In the genomic region with DNA sequence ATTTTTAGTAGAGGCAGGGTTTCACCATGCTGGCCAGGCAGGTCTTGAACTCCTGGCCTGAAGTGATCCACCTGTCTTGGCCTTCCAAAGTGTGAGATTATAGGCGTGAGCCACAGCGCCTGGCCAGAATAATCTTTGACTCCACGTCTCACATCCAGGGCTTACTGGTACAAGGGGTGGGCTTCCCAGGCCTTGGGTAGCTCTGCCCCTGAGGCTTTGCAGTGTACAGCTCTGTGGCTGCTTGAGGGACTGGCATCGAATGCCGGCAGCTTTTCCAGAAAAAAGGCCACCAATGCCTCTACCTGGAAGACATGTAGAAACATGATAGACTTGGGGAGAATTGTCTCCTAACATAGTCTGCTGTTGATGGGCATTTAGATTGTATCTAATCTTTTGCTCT, we compare ENCODE assay signal across 22 cellular contexts. TPM values are rescaled to one million over a fixed set of nuclear protein-coding genes. Genes with fewer than 3 reads are reported as not detected.
DNase-seq lines count a peak whose midpoint lies in the region; ATAC-seq and TF ChIP-seq lines count a peak whose summit lies in the region.
"Had no signal": no experiment of that assay in that cellular context is flagged by ENCODE, and none has a peak within 500 bp of the region (broad histone marks: within the 10 kb centered on the region; RNA-seq: fewer than 3 reads in every experiment).

No MANE protein-coding gene starts in this region.

- CTCF ChIA-PET in RWPE1 (lab: Yijun Ruan, JAX), result no interaction called here

- no peak for DNase-seq in activated T-cell treated with anti-CD3 and anti-CD28 coated beads, Interleukin-2, amount 50 U/mL, for 24 hours
- no peak for DNase-seq in activated T-cell treated with anti-CD3 and anti-CD28 coated beads, Interleukin-2, amount 50 U/mL, for 1 hour
- DNase-seq in RWPE1 (ENCODE audit: low spot score) (no peak), nephron progenitor cell (no peak), KG1 (lab: John Stamatoyannopoulos, UW) (no peak), left ventricle myocardium superior (no peak), substantia nigra (lab: John Stamatoyannopoulos, UW) (no peak)
- DNase-seq: 8988T; ACHN; AML-193; BE2C; CD4-positive, alpha-beta T cell; CD8-positive, alpha-beta memory T cell; DMS 273 treated with DMSO at 0.1 percent for 48 hours; DMS79; GF-D8; H9 had no signal

- no peak for ATAC-seq in left ventricle myocardium superior
- ATAC-seq: A549, GM23338, HCT116 had no signal

- no peak overlapping the region for H3K4me3 Mint-ChIP-seq in activated T-cell treated with anti-CD3 and anti-CD28 coated beads, Interleukin-2, amount 50 U/mL, for 24 hours
- H3K4me3 Mint-ChIP-seq in nephron progenitor cell, result no peak overlapping the region
- H3K4me3 Mint-ChIP-seq: CD14-positive monocyte; CD4-positive, alpha-beta T cell; CD8-positive, alpha-beta memory T cell; GM23338; H9 had no signal

- peaks cover 86% of the 10 kb centered on the region for H3K36me3 Mint-ChIP-seq in activated T-cell treated with anti-CD3 and anti-CD28 coated beads, Interleukin-2, amount 50 U/mL, for 24 hours (ENCODE audit: low read depth)
- peaks cover 21% of the 10 kb centered on the region for H3K36me3 Mint-ChIP-seq in nephron progenitor cell (ENCODE audit: low read depth)
- H3K36me3 Mint-ChIP-seq: CD14-positive monocyte had no signal

- H3K27me3 Mint-ChIP-seq in activated T-cell treated with anti-CD3 and anti-CD28 coated beads, Interleukin-2, amount 50 U/mL, for 24 hours, result no peaks in the 10 kb centered on the region
- no peaks in the 10 kb centered on the region for H3K27me3 Mint-ChIP-seq in nephron progenitor cell (ENCODE audit: low read depth, poor library complexity)
- H3K27me3 Mint-ChIP-seq: CD4-positive, alpha-beta T cell; CD8-positive, alpha-beta memory T cell had no signal

- TF ChIP-seq CTCF in RWPE1 (conservative IDR thresholded peaks at IDR 0.05; ENCODE audit: low read depth), result no peak
- no peak for TF ChIP-seq CTCF in nephron progenitor cell (IDR thresholded peaks at IDR 0.05)

- POLR2A ChIA-PET in RWPE1 (lab: Yijun Ruan, JAX; ENCODE audit: low non-redundant PET), result no interaction called here

- H3K27ac Mint-ChIP-seq in activated T-cell treated with anti-CD3 and anti-CD28 coated beads, Interleukin-2, amount 50 U/mL, for 24 hours, result peak overlapping the region; percentile 47
- H3K27ac Mint-ChIP-seq in nephron progenitor cell, result peak overlapping the region; percentile 60
- H3K27ac Mint-ChIP-seq: CD14-positive monocyte; CD4-positive, alpha-beta T cell; GM23338; H9 had no signal

- intact Hi-C loops in left ventricle myocardium superior (cut with micrococcal nuclease), result loop anchor here (10.0 kb wide), 1 partner anchor 54 kb away; a partner anchor contains a TSS

- H3K9me3 Mint-ChIP-seq in activated T-cell treated with anti-CD3 and anti-CD28 coated beads, Interleukin-2, amount 50 U/mL, for 24 hours, result no peaks in the 10 kb centered on the region
- H3K9me3 Mint-ChIP-seq in nephron progenitor cell, result no peaks in the 10 kb centered on the region
- H3K9me3 Mint-ChIP-seq: CD14-positive monocyte; CD4-positive, alpha-beta T cell; CD8-positive, alpha-beta memory T cell; GM23338; H9 had no signal

- H3K27ac ChIP-seq in RWPE1 (peak overlapping the region; percentile 66), substantia nigra (ENCODE audit: low read depth, low read length, poor library complexity, severe bottlenecking) (no peak overlapping the region)
- H3K27ac ChIP-seq: A549; BLaER1 treated with 17β-estradiol and CSF1 and Interleukin-3, amounts not matched to agents 10 nM and 100 nM had no signal

- peaks cover 39% of the 10 kb centered on the region for H3K4me1 Mint-ChIP-seq in activated T-cell treated with anti-CD3 and anti-CD28 coated beads, Interleukin-2, amount 50 U/mL, for 24 hours (ENCODE audit: low read depth)
- peaks cover 9% of the 10 kb centered on the region for H3K4me1 Mint-ChIP-seq in nephron progenitor cell
- H3K4me1 Mint-ChIP-seq: CD14-positive monocyte; CD8-positive, alpha-beta memory T cell had no signal

RNA-seq across cellular contexts. Expression of a gene that starts 57.8 kb away (rescaled TPM):
- 46.3 TPM for total RNA-seq in left ventricle myocardium superior
